ENCODE assay signal across 2 cellular contexts in genomic region chrX:6313356-6313755, GRCh38.
TF ChIP-seq lines count a peak whose summit lies in the region.

No MANE protein-coding gene starts in this region.

TF ChIP-seq in GM23338, 12 proteins besides CTCF, POLR2A, EP300 and RAD21:
- TF ChIP-seq ZNF462 (CRISPR knock-in tag; IDR thresholded peaks at IDR 0.05), result no peak
- no peak for TF ChIP-seq POLR2AphosphoS5 (IDR thresholded peaks at IDR 0.05; ENCODE audit: low read depth)
- no peak for TF ChIP-seq ZNF114 (CRISPR knock-in tag; IDR thresholded peaks at IDR 0.05)
- no peak for TF ChIP-seq ZNF331 (CRISPR knock-in tag; IDR thresholded peaks at IDR 0.05; ENCODE audit: low read depth)
- TF ChIP-seq EZH2 (IDR thresholded peaks at IDR 0.05; ENCODE audit: low read depth, unreplicated experiment), result no peak
- TF ChIP-seq EZH2phosphoT487 (IDR thresholded peaks at IDR 0.05; ENCODE audit: unreplicated experiment), result no peak
- no peak for TF ChIP-seq CREB1 (CRISPR knock-in tag; IDR thresholded peaks at IDR 0.05; ENCODE audit: low read depth)
- TF ChIP-seq NANOG (IDR thresholded peaks at IDR 0.05; ENCODE audit: borderline replicate concordance), result no peak
- no peak for TF ChIP-seq JUNB (IDR thresholded peaks at IDR 0.05; ENCODE audit: unreplicated experiment)
- TF ChIP-seq STAT1 (IDR thresholded peaks at IDR 0.05; ENCODE audit: unreplicated experiment), result no peak
- TF ChIP-seq ETS1 (IDR thresholded peaks at IDR 0.05), result no peak
- TF ChIP-seq REST (IDR thresholded peaks at IDR 0.05; ENCODE audit: unreplicated experiment), result no peak
TF ChIP-seq in GM23338: peak in this region for 0.

TF ChIP-seq in H1, 55 proteins besides CTCF, POLR2A, EP300 and RAD21:
- TF ChIP-seq BCL11A (IDR thresholded peaks at IDR 0.05; ENCODE audit: low read depth in 2 of 2, low read length in 2 of 2) (no peak), SIX5 (IDR thresholded peaks at IDR 0.05; ENCODE audit: low read depth, low read length) (no peak), POU5F1 (IDR thresholded peaks at IDR 0.05; ENCODE audit: low read depth, low read length) (no peak), ATF2 (IDR thresholded peaks at IDR 0.05; ENCODE audit: low read length) (no peak), PHF8 (conservative IDR thresholded peaks at IDR 0.05; ENCODE audit: low read depth, low read length) (no peak), CHD2 (IDR thresholded peaks at IDR 0.05; ENCODE audit: low read length) (no peak), CREB1 (IDR thresholded peaks at IDR 0.05) (no peak), KDM1A (IDR thresholded peaks at IDR 0.05; ENCODE audit: borderline replicate concordance, low read length) (no peak), GTF2F1 (IDR thresholded peaks at IDR 0.05; ENCODE audit: borderline replicate concordance, low read depth, low read length) (no peak), JUND (IDR thresholded peaks at IDR 0.05; ENCODE audit: low read length) (no peak), ZNF274 (IDR thresholded peaks at IDR 0.05; ENCODE audit: borderline replicate concordance, extremely low read depth, low read length) (no peak), TBP (IDR thresholded peaks at IDR 0.05; ENCODE audit: low read depth, low read length) (no peak), RFX5 (IDR thresholded peaks at IDR 0.05; ENCODE audit: borderline replicate concordance, low read depth, low read length) (no peak), EZH2 (IDR thresholded peaks at IDR 0.05; ENCODE audit: low read depth, low read length, severe bottlenecking) (no peak), TAF7 (optimal IDR thresholded peaks at IDR 0.05; ENCODE audit: borderline replicate concordance, low read depth, low read length) (no peak), JUN (IDR thresholded peaks at IDR 0.05; ENCODE audit: low read depth, low read length) (no peak), TCF12 (IDR thresholded peaks at IDR 0.05; ENCODE audit: low read depth, low read length) (no peak)
TF ChIP-seq in H1: peak in this region for 0.
